In genomic region chr11:110177057-110177397, GRCh38 we compare ENCODE assay signal across 17 cellular contexts.
"Had no signal": no experiment of that assay in that cellular context is flagged by ENCODE, and none has a peak within 500 bp of the region (broad histone marks: within the 10 kb centered on the region; RNA-seq: fewer than 3 reads in every experiment).

No MANE protein-coding gene starts in this region.

- H3K36me3 Mint-ChIP-seq: mesothelial cell of epicardium; natural killer cell; stimulated activated effector memory CD8-positive, alpha-beta T cell treated with anti-CD3 and anti-CD28 coated beads, Interleukin-12 subunit alpha, Interleukin-12 subunit beta, amount 100 ng/mL, for 72 hours had no signal

- H3K27ac Mint-ChIP-seq: mesothelial cell of epicardium; natural killer cell; stimulated activated effector memory CD8-positive, alpha-beta T cell treated with anti-CD3 and anti-CD28 coated beads, Interleukin-12 subunit alpha, Interleukin-12 subunit beta, amount 100 ng/mL, for 72 hours had no signal

- ATAC-seq: heart left ventricle; natural killer cell; right cardiac atrium; stimulated activated effector memory CD8-positive, alpha-beta T cell treated with anti-CD3 and anti-CD28 coated beads, Interleukin-12 subunit alpha, Interleukin-12 subunit beta, amount 100 ng/mL, for 72 hours; stimulated activated naive CD8-positive, alpha-beta T cell treated with anti-CD3 and anti-CD28 coated beads, Interleukin-15, Interleukin-2, amounts not matched to agents 100 U/mL and 50 U/mL, for 24 hours had no signal

- H3K4me3 Mint-ChIP-seq: mesothelial cell of epicardium; natural killer cell; neural crest cell; stimulated activated effector memory CD8-positive, alpha-beta T cell treated with anti-CD3 and anti-CD28 coated beads, Interleukin-12 subunit alpha, Interleukin-12 subunit beta, amount 100 ng/mL, for 72 hours had no signal

- DNase-seq: cortex of kidney; dorsolateral prefrontal cortex; effector CD8-positive, alpha-beta T cell; heart left ventricle; hippocampal formation; kidney glomerular epithelial cell; natural killer cell; ovary; right cardiac atrium; stimulated activated CD4-positive, alpha-beta T cell treated with anti-CD3 and anti-CD28 coated beads, Interleukin-4, amount 100 ng/mL, for 1 hour; stimulated activated CD8-positive, alpha-beta memory T cell treated with anti-CD3 and anti-CD28 coated beads, Interleukin-4, amount 100 ng/mL, for 48 hours; stimulated activated naive CD8-positive, alpha-beta T cell treated with anti-CD3 and anti-CD28 coated beads, Interleukin-15, Interleukin-2, amounts not matched to agents 100 U/mL and 50 U/mL, for 24 hours; tibial artery; upper lobe of right lung had no signal

- H3K9me3 Mint-ChIP-seq: mesothelial cell of epicardium; natural killer cell; neural crest cell; stimulated activated effector memory CD8-positive, alpha-beta T cell treated with anti-CD3 and anti-CD28 coated beads, Interleukin-12 subunit alpha, Interleukin-12 subunit beta, amount 100 ng/mL, for 72 hours had no signal
